In genomic region chr3:78988324-78988723, GRCh38 we compare ENCODE assay signal across 1 cellular context.
TF ChIP-seq lines count a peak whose summit lies in the region.

No MANE protein-coding gene starts in this region.

TF ChIP-seq in GM23338, 12 proteins besides CTCF, POLR2A, EP300 and RAD21 (continued from another document):
- TF ChIP-seq ZNF462 (CRISPR knock-in tag; IDR thresholded peaks at IDR 0.05) (no peak), STAT1 (IDR thresholded peaks at IDR 0.05; ENCODE audit: unreplicated experiment) (no peak), NANOG (IDR thresholded peaks at IDR 0.05; ENCODE audit: borderline replicate concordance) (no peak), POLR2AphosphoS5 (IDR thresholded peaks at IDR 0.05; ENCODE audit: low read depth) (no peak)
